Comparison of ENCODE assay signal across 8 cellular contexts in the genomic region with DNA sequence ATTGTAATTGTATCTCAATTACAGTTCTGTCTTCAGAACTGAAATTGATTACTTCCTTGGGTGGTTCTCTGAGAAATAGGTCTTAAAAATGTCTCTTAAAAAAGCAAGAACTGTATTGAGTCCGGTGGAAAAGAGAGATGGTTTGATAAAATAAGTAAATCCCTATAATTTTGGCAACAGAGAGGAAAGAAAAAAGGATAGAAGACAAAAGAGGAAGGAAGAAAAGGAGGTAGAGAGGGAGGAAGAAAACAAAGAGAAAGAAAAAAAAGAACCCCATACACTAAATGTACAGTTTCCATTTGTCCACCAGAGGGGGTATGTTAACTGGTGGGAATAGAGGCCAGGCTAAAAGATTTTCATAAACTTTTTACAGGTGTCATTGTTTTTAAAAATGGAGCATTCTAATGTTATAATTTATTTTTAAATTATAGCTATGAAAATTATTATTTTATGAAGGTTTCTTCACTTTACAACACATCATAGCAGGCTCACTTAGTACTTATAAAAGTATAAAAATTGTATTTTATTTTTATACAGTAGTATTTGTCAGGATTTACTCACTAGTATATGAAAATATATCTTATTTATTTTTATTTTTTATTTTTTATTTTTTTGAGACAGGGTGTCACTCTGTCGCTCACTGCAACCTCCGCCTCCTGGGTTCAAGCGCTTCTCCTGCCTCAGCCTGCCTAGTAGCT. TPM values are rescaled to one million over a fixed set of nuclear protein-coding genes. Genes with fewer than 3 reads are reported as not detected.
A peak's percentile ranks its signal among the peaks of the same experiment; 100 is the strongest.
DNase-seq lines count a peak whose midpoint lies in the region; ATAC-seq, FAIRE-seq and TF ChIP-seq lines count a peak whose summit lies in the region.

No MANE protein-coding gene starts in this region.

- TF ChIP-seq CTCF in right atrium auricular region (IDR thresholded peaks at IDR 0.05) (peak; percentile 57 to 82), VCaP (conservative IDR thresholded peaks at IDR 0.05) (peak; percentile 88)

- no peaks in the 10 kb centered on the region for H3K9me3 ChIP-seq in right atrium auricular region

- H3K4me3 Mint-ChIP-seq in stimulated activated naive CD8-positive, alpha-beta T cell treated with anti-CD3 and anti-CD28 coated beads, Interleukin-15, amount 100 ng/mL, for 72 hours = peak overlapping the region; percentile 69 to 74

- no peaks in the 10 kb centered on the region for H3K9me3 Mint-ChIP-seq in stimulated activated naive CD8-positive, alpha-beta T cell treated with anti-CD3 and anti-CD28 coated beads, Interleukin-15, amount 100 ng/mL, for 72 hours

- peaks cover 41% of the 10 kb centered on the region for H3K4me1 Mint-ChIP-seq in stimulated activated naive CD8-positive, alpha-beta T cell treated with anti-CD3 and anti-CD28 coated beads, Interleukin-15, amount 100 ng/mL, for 72 hours

- peak overlapping the region in 1 of 2 donors; percentile 84 for H3K27ac Mint-ChIP-seq in stimulated activated naive CD8-positive, alpha-beta T cell treated with anti-CD3 and anti-CD28 coated beads, Interleukin-15, amount 100 ng/mL, for 72 hours

- H3K4me1 ChIP-seq in right atrium auricular region = peaks cover 0 to 15% of the 10 kb centered on the region in 2 donors

- intact Hi-C loops in Right ventricle myocardium inferior (cut with DNase I) = loop anchor here (5.0 to 10.0 kb wide), 2 partner anchors 251 to 374 kb away; no protein-coding TSS in a partner anchor
- intact Hi-C loops in left cardiac atrium (cut with DNase I) = loop anchor here in 1 of 2 donors (5.0 kb wide), 1 partner anchor 118 kb away; no protein-coding TSS in a partner anchor

- ATAC-seq in Right ventricle myocardium inferior = no peak
- no peak for ATAC-seq in stimulated activated naive CD8-positive, alpha-beta T cell treated with anti-CD3 and anti-CD28 coated beads, Interleukin-15, amount 100 ng/mL, for 72 hours
- no peak for ATAC-seq in HG02870 (IDR thresholded peaks at IDR 0.05; ENCODE audit: unreplicated experiment)
- no peak for ATAC-seq in left cardiac atrium

- H3K27ac ChIP-seq in right atrium auricular region (no peak overlapping the region), VCaP (no peak overlapping the region)

- no peak for DNase-seq in right atrium auricular region (ENCODE audit: low spot score)
- no peak for DNase-seq in Right ventricle myocardium inferior (ENCODE audit: missing footprints)
- peak; percentile 63 for DNase-seq in NCI-H2029 treated with DMSO at 0.1 percent for 48 hours (lab: John Stamatoyannopoulos, UW)
- DNase-seq in frontal cortex (ENCODE audit: low spot score in 2 of 2) = no peak
- no peak for DNase-seq in stimulated activated naive CD8-positive, alpha-beta T cell treated with anti-CD3 and anti-CD28 coated beads, Interleukin-15, amount 100 ng/mL, for 72 hours
- DNase-seq in left cardiac atrium = no peak

- H3K27me3 ChIP-seq in right atrium auricular region = no peaks in the 10 kb centered on the region

- no peaks in the 10 kb centered on the region for H3K27me3 Mint-ChIP-seq in stimulated activated naive CD8-positive, alpha-beta T cell treated with anti-CD3 and anti-CD28 coated beads, Interleukin-15, amount 100 ng/mL, for 72 hours

- peak; percentile 37 for FAIRE-seq in frontal cortex (lab: Jason Lieb, UNC)

- no peak overlapping the region for H3K4me3 ChIP-seq in right atrium auricular region

- H3K36me3 ChIP-seq in right atrium auricular region = no peaks in the 10 kb centered on the region

RNA-seq across cellular contexts. Expression of a gene that starts 2.1 kb away (rescaled TPM):
- total RNA-seq in right atrium auricular region (10 to 100 TPM in 1 of 2 donors, 1 to 10 TPM in 1; 9.7 to 10.2 TPM), Right ventricle myocardium inferior (16.0 TPM), frontal cortex (35.5 TPM), left cardiac atrium (10 to 100 TPM in 1 of 2 donors, 1 to 10 TPM in 1; 6.1 to 10.2 TPM)

RNA-seq across cellular contexts. Expression of a gene that starts 4.7 kb away (rescaled TPM):
- total RNA-seq in right atrium auricular region (100 to 1,000 TPM; 420 to 821 TPM), Right ventricle myocardium inferior (594 TPM), frontal cortex (24.5 TPM), left cardiac atrium (100 to 1,000 TPM; 416 to 465 TPM)

Comparison
In these comparisons a context has a peak if more than half of its experiments do, and no peak if none do; other contexts are left out.
1. RNA of a gene that starts 4.7 kb away (total RNA-seq): 420 to 821 TPM in right atrium auricular region, 594 TPM in Right ventricle myocardium inferior (single experiment) and 416 to 465 TPM in left cardiac atrium; 24.5 TPM in frontal cortex (single experiment); every median in the first group is over 10 times any median in the second.